ENCODE assay signal across 16 cellular contexts in the genomic region with DNA sequence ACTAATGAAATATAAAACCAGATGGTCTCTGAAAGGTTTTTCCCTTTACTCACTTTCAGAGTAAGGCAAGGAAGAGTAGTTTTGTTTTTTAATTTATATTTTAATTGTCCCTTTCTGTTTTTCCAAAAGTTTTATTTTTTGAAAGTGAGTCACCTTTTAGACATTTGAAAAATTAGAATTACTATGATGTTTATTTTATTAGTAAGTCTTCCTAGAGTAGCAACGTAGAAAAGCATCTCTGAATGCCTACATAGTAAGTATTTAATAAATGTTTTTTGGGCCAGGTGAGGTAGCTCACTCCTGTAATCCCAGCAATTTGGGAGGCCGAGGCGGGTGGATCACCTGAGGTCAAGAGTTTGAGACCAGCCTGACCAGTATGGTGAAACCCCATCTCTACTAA. TPM values are rescaled to one million over a fixed set of nuclear protein-coding genes. Genes with fewer than 3 reads are reported as not detected.
DNase-seq lines count a peak whose midpoint lies in the region; ATAC-seq and TF ChIP-seq lines count a peak whose summit lies in the region.
"Had no signal": no experiment of that assay in that cellular context is flagged by ENCODE, and none has a peak within 500 bp of the region (broad histone marks: within the 10 kb centered on the region; RNA-seq: fewer than 3 reads in every experiment).

No MANE protein-coding gene starts in this region.

- H3K9ac ChIP-seq in IMR-90 (ENCODE audit: low read depth, low read length) = no peak overlapping the region

- POLR2A ChIA-PET in IMR-90 (lab: Charles Lee; ENCODE audit: unreplicated experiment) = no interaction called here

- peaks cover 4% of the 10 kb centered on the region; the same call in 1 of the 2 replicates for H3K9me1 ChIP-seq in IMR-90 (ENCODE audit: insufficient read depth, low read length)

- no peak overlapping the region; a peak in 1 of 4 replicates for H4K8ac ChIP-seq in IMR-90 (ENCODE audit: low read depth in 2 of 2, low read length in 2 of 2)

- H2BK15ac ChIP-seq in IMR-90 (ENCODE audit: low read depth, low read length) = no peak overlapping the region

- no peak overlapping the region for H3K18ac ChIP-seq in IMR-90 (ENCODE audit: low read depth, low read length)

- no peak overlapping the region for H3K4ac ChIP-seq in IMR-90 (ENCODE audit: low read depth, low read length)

- no peak overlapping the region for H3K4me2 ChIP-seq in IMR-90 (ENCODE audit: low read depth, low read length)

- no peak overlapping the region for H3K14ac ChIP-seq in IMR-90 (replicated peaks; ENCODE audit: low read depth, low read length)

- peak overlapping the region; percentile 17 for H2BK5ac ChIP-seq in IMR-90 (ENCODE audit: low read depth, low read length, poor library complexity, severe bottlenecking)

- H3K27ac ChIP-seq in ACC112 (ENCODE audit: low read depth, low read length) (peak overlapping the region; percentile 59), IMR-90 (ENCODE audit: insufficient read depth, low read length) (0 out of 2 replicates have a peak overlapping the region, but pooled peaks have one; percentile 44), esophagus muscularis mucosa (replicated peaks in 1 of 4) (no peak overlapping the region)
- H3K27ac ChIP-seq: C4-2B, SJSA1 had no signal

- H3K79me2 ChIP-seq in ACC112 (ENCODE audit: control insufficient read depth, insufficient read depth, low read length, unreplicated experiment) = no peaks in the 10 kb centered on the region

- H2BK120ac ChIP-seq in IMR-90 (ENCODE audit: low read depth, low read length) = no peak overlapping the region

- H3K4me1 ChIP-seq in ACC112 (ENCODE audit: control insufficient read depth, insufficient read depth, low read length, unreplicated experiment) (peaks cover 65% of the 10 kb centered on the region), IMR-90 (ENCODE audit: control insufficient read depth, insufficient read depth, low read length) (peaks cover 5% of the 10 kb centered on the region), esophagus muscularis mucosa (peaks cover 15 to 36% (median 25%) of the 10 kb centered on the region in 4 donors)

- WGBS in IMR-90 (ENCODE audit: extremely low coverage in 2 of 2, insufficient read length in 1 of 2), 2 experiments = no CpG with 5 or more reads among the region's 3 CpGs
- WGBS in esophagus muscularis mucosa = 72% methylated on average over 3 of the region's 3 CpGs

- intact Hi-C loops in IMR-90 (cut with micrococcal nuclease) = loop anchor here (5.0 kb wide), 1 partner anchor 275 kb away; a partner anchor contains a TSS
- intact Hi-C loops in esophagus muscularis mucosa (cut with DNase I) = no loop called here

- no peaks in the 10 kb centered on the region for H4K20me1 ChIP-seq in IMR-90 (ENCODE audit: insufficient read depth, low read length)

- H2AFZ ChIP-seq in ACC112 (ENCODE audit: low read length, unreplicated experiment) (no peak overlapping the region), IMR-90 (replicated peaks; ENCODE audit: low read length, poor library complexity) (no peak overlapping the region)

- no peak overlapping the region for H4K5ac ChIP-seq in IMR-90 (ENCODE audit: low read depth, low read length)

- H3K9me3 ChIP-seq in IMR-90 (ENCODE audit: control insufficient read depth, insufficient read depth, low read length) = no peaks in the 10 kb centered on the region
- no peaks in the 10 kb centered on the region for H3K9me3 ChIP-seq in esophagus muscularis mucosa
- H3K9me3 ChIP-seq: SJSA1 had no signal

- TF ChIP-seq POLR2A in IMR-90 (IDR thresholded peaks at IDR 0.05; ENCODE audit: low read depth, low read length) (no peak), esophagus muscularis mucosa (IDR thresholded peaks at IDR 0.05; ENCODE audit: low read depth) (no peak)

- no peak overlapping the region for H4K91ac ChIP-seq in IMR-90 (ENCODE audit: insufficient read depth, low read depth, low read length)

- H3K4me3 ChIP-seq in ACC112 (ENCODE audit: low read depth, low read length) (no peak overlapping the region), IMR-90 (ENCODE audit: insufficient read depth, low read depth, low read length) (no peak overlapping the region), choroid plexus epithelial cell (ENCODE audit: low read depth, low read length) (no peak overlapping the region), esophagus muscularis mucosa (no peak overlapping the region)
- H3K4me3 ChIP-seq: K562, SJSA1 had no signal

- CTCF ChIA-PET in IMR-90 (lab: Yijun Ruan, JAX) = no interaction called here

- H3K79me1 ChIP-seq in IMR-90 (ENCODE audit: low read depth in 1 of 2, low read length in 2 of 2) = peaks cover 14 to 27% of the 10 kb centered on the region in 2 experiments

- H2AK9ac ChIP-seq in IMR-90 (replicated peaks; ENCODE audit: low read depth, low read length, poor library complexity) = no peak overlapping the region

- TF ChIP-seq RAD21 in IMR-90 (IDR thresholded peaks at IDR 0.05; ENCODE audit: low read length) = no peak

- H3K27me3 ChIP-seq in ACC112 (ENCODE audit: insufficient read depth, low read length) = no peaks in the 10 kb centered on the region
- H3K27me3 ChIP-seq in IMR-90 (ENCODE audit: control insufficient read depth, insufficient read depth, low read length) = no peaks in the 10 kb centered on the region
- H3K27me3 ChIP-seq in esophagus muscularis mucosa = no peaks in the 10 kb centered on the region
- H3K27me3 ChIP-seq: SJSA1 had no signal

- BruUV-seq in IMR-90 (replicated peaks; lab: Mats Ljungman, UMichigan) = no TSS peak

- TF ChIP-seq CTCF in IMR-90 (conservative IDR thresholded peaks at IDR 0.05; ENCODE audit: low read depth, low read length) = no peak
- no peak for TF ChIP-seq CTCF in choroid plexus epithelial cell (conservative IDR thresholded peaks at IDR 0.05; ENCODE audit: low read depth, low read length)
- TF ChIP-seq CTCF in esophagus muscularis mucosa (IDR thresholded peaks at IDR 0.05) = no peak

- no peak overlapping the region for H3K23ac ChIP-seq in IMR-90 (ENCODE audit: low read depth, low read length)

- H2BK20ac ChIP-seq in IMR-90 (ENCODE audit: low read depth, low read length) = no peak overlapping the region

- H3K36me3 ChIP-seq in ACC112 (ENCODE audit: insufficient read depth, low read length) (no peaks in the 10 kb centered on the region), IMR-90 (ENCODE audit: control insufficient read depth, insufficient read depth, low read length) (peaks cover 3% of the 10 kb centered on the region; the same call in 1 of the 2 replicates), esophagus muscularis mucosa (no peaks in the 10 kb centered on the region)
- H3K36me3 ChIP-seq: SJSA1 had no signal

- H3K56ac ChIP-seq in IMR-90 (ENCODE audit: extremely low read depth, insufficient read depth, low read length) = no peak overlapping the region

- no peak overlapping the region for H2AK5ac ChIP-seq in IMR-90 (ENCODE audit: low read depth, low read length)

- TF ChIP-seq EP300 in esophagus muscularis mucosa (IDR thresholded peaks at IDR 0.05) = no peak

- in situ Hi-C loops in IMR-90 (cut with MboI; ENCODE audit: low sequenced_read_pairs) = no loop called here

- peak; percentile 43 for DNase-seq in IMR-90
- DNase-seq in choroid plexus epithelial cell (ENCODE audit: low read depth) = peak; percentile 34
- peak; percentile 16 for DNase-seq in kidney glomerular epithelial cell (lab: John Stamatoyannopoulos, UW)
- DNase-seq in esophagus muscularis mucosa (ENCODE audit: extremely low spot score) = no peak
- no peak for DNase-seq in inferior parietal cortex (ENCODE audit: extremely low spot score)
- DNase-seq: 8988T, NCI-H1417 treated with DMSO at 0.1 percent for 48 hours, NCI-H1930, NCI-H526 treated with DMSO at 0.1 percent for 48 hours had no signal

- dilution Hi-C loops in IMR-90 (cut with HindIII; ENCODE audit: low sequenced_read_pairs, unreplicated experiment) = no loop called here

- ATAC-seq in IMR-90 (ENCODE audit: low read depth) (peak; percentile 38; the same call in 1 of the 2 replicates), HG02884 (IDR thresholded peaks at IDR 0.05; ENCODE audit: unreplicated experiment) (no peak), GM18868 (IDR thresholded peaks at IDR 0.05; ENCODE audit: unreplicated experiment) (no peak)
- ATAC-seq: HCT116, K562 had no signal

TF ChIP-seq in IMR-90, 13 proteins besides CTCF, POLR2A, EP300 and RAD21:
- TF ChIP-seq MAZ (IDR thresholded peaks at IDR 0.05; ENCODE audit: borderline replicate concordance, low read depth, low read length) (no peak), FOS (IDR thresholded peaks at IDR 0.05; ENCODE audit: low read depth, low read length) (peak; percentile 20; the same call in 1 of the 2 replicates)
TF ChIP-seq in IMR-90: peak in this region for 1.

RNA-seq across cellular contexts. Expression of a gene that starts 51.1 kb away (rescaled TPM):
- total RNA-seq in IMR-90 (2012; rRNA removed) = 22.8 and 25.3 TPM in 2 replicates
- polyA plus RNA-seq in IMR-90 (2012; rRNA removed) = 5.3 and 5.6 TPM in 2 replicates
- 1.2 and 1.3 TPM in 2 replicates for polyA plus RNA-seq in IMR-90 (2012; cell fraction: cytosol; rRNA removed)
- 3.3 and 18.9 TPM in 2 replicates for polyA plus RNA-seq in IMR-90 (2012; cell fraction: nucleus; rRNA removed; ENCODE audit: low replicate concordance)
- total RNA-seq in esophagus muscularis mucosa = 10 to 100 TPM; 22.0 to 31.5 (median 28.0) TPM

Comparison
In these comparisons a context has a peak if more than half of its experiments do, and no peak if none do; other contexts are left out.
1. H3K27ac ChIP-seq: peak in ACC112 (single experiment) and IMR-90 (single experiment); none in esophagus muscularis mucosa (0 of 4).
2. DNase-seq: peak in IMR-90 (single experiment), choroid plexus epithelial cell (single experiment) and kidney glomerular epithelial cell (single experiment); none in esophagus muscularis mucosa (single experiment) and inferior parietal cortex (single experiment).